Comparison of ENCODE assay signal across 1 cellular context in the genomic region with DNA sequence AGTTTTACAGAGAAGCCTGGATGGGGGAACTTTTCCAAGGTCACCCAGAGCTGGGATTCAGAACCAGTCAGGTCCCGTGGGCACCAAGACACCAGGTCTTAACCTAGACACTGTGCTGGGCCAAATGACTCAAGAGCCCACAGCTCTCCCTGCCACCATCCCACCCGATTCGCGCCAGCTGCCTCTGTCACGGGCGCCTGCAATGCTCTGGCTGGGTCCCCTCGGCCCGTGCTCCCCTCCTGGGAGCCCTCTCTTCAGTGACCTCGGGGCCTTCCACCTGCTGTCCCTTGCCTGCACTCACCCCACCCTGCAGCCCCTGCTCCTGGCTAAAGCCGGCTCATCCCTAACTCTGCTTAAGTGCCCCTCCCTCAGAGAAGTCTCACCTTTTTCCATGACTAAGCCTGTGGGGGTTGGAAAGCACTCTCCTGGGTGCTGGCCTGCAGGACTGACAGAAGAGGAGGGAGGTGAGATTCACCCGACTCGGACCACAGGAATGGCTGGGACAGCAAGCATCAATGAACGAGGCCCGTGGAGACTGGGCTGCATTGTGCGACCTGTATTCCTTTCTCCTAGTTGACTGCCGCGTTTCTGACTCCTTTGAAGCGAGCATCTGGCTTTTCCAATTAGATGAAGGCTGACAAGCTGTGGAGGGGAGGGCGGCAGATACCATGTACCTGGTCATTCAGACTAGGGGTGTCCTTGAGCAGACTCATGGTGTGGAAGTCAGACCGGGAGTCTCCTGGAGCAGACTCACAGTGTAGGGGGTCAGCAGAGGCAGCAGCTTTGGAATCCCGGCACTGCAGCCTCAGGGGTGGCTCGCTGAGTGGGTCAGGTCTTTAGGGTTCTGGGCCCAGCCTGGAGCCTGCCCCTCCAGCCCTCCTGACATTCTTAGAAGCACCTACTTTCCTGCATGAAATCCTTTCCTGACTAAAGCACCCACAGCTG.
TF ChIP-seq lines count a peak whose summit lies in the region.

No MANE protein-coding gene starts in this region.

TF ChIP-seq in H1, 55 proteins besides CTCF, POLR2A, EP300 and RAD21:
- TF ChIP-seq CHD1 (IDR thresholded peaks at IDR 0.05; ENCODE audit: low read depth, low read length) (no peak), CBX5 (IDR thresholded peaks at IDR 0.05; ENCODE audit: low read depth, low read length) (no peak), NANOG (IDR thresholded peaks at IDR 0.05; ENCODE audit: insufficient read depth, low read depth, low read length, poor library complexity, severe bottlenecking) (no peak), RNF2 (IDR thresholded peaks at IDR 0.05; ENCODE audit: borderline replicate concordance, low read depth, low read length, missing control alignments, poor library complexity, severe bottlenecking) (no peak), TBP (IDR thresholded peaks at IDR 0.05; ENCODE audit: low read depth, low read length) (no peak), TAF1 (IDR thresholded peaks at IDR 0.05; ENCODE audit: low read depth, low read length) (no peak), CEBPB (IDR thresholded peaks at IDR 0.05; ENCODE audit: low read depth, low read length) (no peak), TCF12 (IDR thresholded peaks at IDR 0.05; ENCODE audit: low read depth, low read length) (no peak), SAP30 (IDR thresholded peaks at IDR 0.05; ENCODE audit: insufficient read depth, insufficient replicate concordance, low read length) (no peak), EZH2 (IDR thresholded peaks at IDR 0.05; ENCODE audit: low read depth, low read length, severe bottlenecking) (no peak), KDM1A (IDR thresholded peaks at IDR 0.05; ENCODE audit: borderline replicate concordance, low read length) (no peak), PHF8 (conservative IDR thresholded peaks at IDR 0.05; ENCODE audit: low read depth, low read length) (no peak), RFX5 (IDR thresholded peaks at IDR 0.05; ENCODE audit: borderline replicate concordance, low read depth, low read length) (no peak), YY1 (IDR thresholded peaks at IDR 0.05; ENCODE audit: low read depth, low read length) (no peak)
TF ChIP-seq in H1: peak in this region for 0.
